In genomic region chr12:6341439-6342139, GRCh38 we compare ENCODE assay signal across 1 cellular context.
TF ChIP-seq lines count a peak whose summit lies in the region.

Gene TNFRSF1A, minus strand, starts transcription at chr12:6342076. Its CDS starts 262 bp downstream, at chr12:6341814.

TF ChIP-seq in HepG2, 621 proteins besides CTCF, POLR2A, EP300 and RAD21 (continued from another document and continues in another):
- TF ChIP-seq ZNF275 (CRISPR knock-in tag; IDR thresholded peaks at IDR 0.05; ENCODE audit: borderline replicate concordance) = no peak
- no peak for TF ChIP-seq ZNF652 (CRISPR knock-in tag; IDR thresholded peaks at IDR 0.05; ENCODE audit: borderline replicate concordance, low read depth)
- no peak for TF ChIP-seq ZKSCAN1 (IDR thresholded peaks at IDR 0.05; ENCODE audit: low read length)
- TF ChIP-seq RBFOX2 (IDR thresholded peaks at IDR 0.05; ENCODE audit: low read depth, low read length) = peak; percentile 74
- no peak for TF ChIP-seq PBX3 (CRISPR knock-in tag; IDR thresholded peaks at IDR 0.05; ENCODE audit: borderline replicate concordance)
- no peak for TF ChIP-seq GLMP (CRISPR knock-in tag; IDR thresholded peaks at IDR 0.05; ENCODE audit: borderline replicate concordance)
- TF ChIP-seq HNRNPLL (IDR thresholded peaks at IDR 0.05; ENCODE audit: low read depth, low read length, poor library complexity, severe bottlenecking) = no peak
- TF ChIP-seq CSRNP1 (CRISPR knock-in tag; IDR thresholded peaks at IDR 0.05) = no peak
- TF ChIP-seq HDAC6 (IDR thresholded peaks at IDR 0.05; ENCODE audit: low read depth, low read length) = no peak
- 0 out of 2 replicates have a peak, but pooled peaks have one; percentile 10 for TF ChIP-seq ZNF431 (CRISPR knock-in tag; IDR thresholded peaks at IDR 0.05; ENCODE audit: borderline replicate concordance, low read depth)
- peak; percentile 47; the same call in 1 of the 2 replicates for TF ChIP-seq ZNF773 (CRISPR knock-in tag; IDR thresholded peaks at IDR 0.05; ENCODE audit: borderline replicate concordance)
- TF ChIP-seq ZFP41 (CRISPR knock-in tag; IDR thresholded peaks at IDR 0.05; ENCODE audit: borderline replicate concordance) = no peak
- TF ChIP-seq POGZ (CRISPR knock-in tag; IDR thresholded peaks at IDR 0.05) = 0 out of 2 replicates have a peak, but pooled peaks have one; percentile 29
- no peak; the same call in 1 of the 2 replicates for TF ChIP-seq ZNF567 (CRISPR knock-in tag; IDR thresholded peaks at IDR 0.05; ENCODE audit: borderline replicate concordance)
- TF ChIP-seq CCAR2 (optimal IDR thresholded peaks at IDR 0.05; ENCODE audit: low read depth, low read length) = no peak
- no peak for TF ChIP-seq SMAD9 (CRISPR knock-in tag; IDR thresholded peaks at IDR 0.05)
- no peak for TF ChIP-seq MYNN (CRISPR knock-in tag; IDR thresholded peaks at IDR 0.05; ENCODE audit: low read depth)
- peak; percentile 50; the same call in 1 of the 2 replicates for TF ChIP-seq YEATS4 (CRISPR knock-in tag; IDR thresholded peaks at IDR 0.05; ENCODE audit: borderline replicate concordance)
- TF ChIP-seq DMTF1 (CRISPR knock-in tag; IDR thresholded peaks at IDR 0.05) = no peak
- TF ChIP-seq ZSCAN20 (CRISPR knock-in tag; IDR thresholded peaks at IDR 0.05; ENCODE audit: borderline replicate concordance) = no peak
- no peak for TF ChIP-seq MNT (IDR thresholded peaks at IDR 0.05)
- 0 out of 2 replicates have a peak, but pooled peaks have one; percentile 23 for TF ChIP-seq SOX13 (IDR thresholded peaks at IDR 0.05)
- 0 out of 4 replicates have a peak, but pooled peaks of 1 of the 2 experiments have one; percentile 25 for TF ChIP-seq SOX13 (CRISPR knock-in tag; conservative IDR thresholded peaks at IDR 0.05 in 1 of 2, IDR thresholded peaks at IDR 0.05 in 1 of 2)
- no peak for TF ChIP-seq NFRKB (IDR thresholded peaks at IDR 0.05)
- TF ChIP-seq MTF2 (CRISPR knock-in tag; IDR thresholded peaks at IDR 0.05; ENCODE audit: borderline replicate concordance) = no peak
- no peak; the same call in 1 of the 2 replicates for TF ChIP-seq ZNF543 (CRISPR knock-in tag; IDR thresholded peaks at IDR 0.05)
- no peak for TF ChIP-seq SETDB1 (CRISPR knock-in tag; IDR thresholded peaks at IDR 0.05; ENCODE audit: borderline replicate concordance)
- peak; percentile 43 for TF ChIP-seq ZSCAN9 (CRISPR knock-in tag; IDR thresholded peaks at IDR 0.05; ENCODE audit: borderline replicate concordance)
- peak; percentile 59; the same call in 1 of the 2 replicates for TF ChIP-seq MTERF4 (CRISPR knock-in tag; IDR thresholded peaks at IDR 0.05)
- TF ChIP-seq ATF4 (CRISPR knock-in tag; IDR thresholded peaks at IDR 0.05) = peak in 1 of 2 experiments; percentile 70; a peak in 2 of 4 replicates
- peak; percentile 52; the same call in 1 of the 2 replicates for TF ChIP-seq ZNF280D (CRISPR knock-in tag; IDR thresholded peaks at IDR 0.05)
- no peak for TF ChIP-seq ZBTB44 (CRISPR knock-in tag; IDR thresholded peaks at IDR 0.05)
- TF ChIP-seq RERE (CRISPR knock-in tag; IDR thresholded peaks at IDR 0.05; ENCODE audit: low read depth) = no peak
- TF ChIP-seq ZNF883 (CRISPR knock-in tag; IDR thresholded peaks at IDR 0.05; ENCODE audit: not compliant biosample characterization) = peak; percentile 44
